In the genomic region with DNA sequence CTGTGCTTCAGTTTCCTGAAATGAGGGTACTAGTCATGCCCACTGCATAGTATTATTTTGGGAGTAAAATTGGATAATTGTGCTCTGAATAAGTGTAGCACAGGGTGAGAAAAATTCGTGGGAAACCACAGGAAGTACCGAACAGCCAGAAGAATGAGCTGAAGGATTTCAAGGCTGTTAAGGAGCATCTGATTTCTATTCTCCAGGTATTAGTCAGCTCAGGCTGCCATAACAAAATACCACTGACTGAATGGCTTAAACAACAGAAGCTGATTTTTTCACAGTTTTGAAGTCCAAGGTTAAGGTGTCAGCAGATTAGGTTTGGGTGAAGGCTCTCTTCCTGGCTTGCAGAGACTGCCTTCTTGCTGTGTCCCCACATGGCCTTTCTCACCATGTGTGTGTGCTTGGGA, we compare ENCODE assay signal across 22 cellular contexts. TPM values are rescaled to one million over a fixed set of nuclear protein-coding genes. Genes with fewer than 3 reads are reported as not detected.
DNase-seq lines count a peak whose midpoint lies in the region; ATAC-seq, FAIRE-seq and TF ChIP-seq lines count a peak whose summit lies in the region.
"Had no signal": no experiment of that assay in that cellular context is flagged by ENCODE, and none has a peak within 500 bp of the region (broad histone marks: within the 10 kb centered on the region; RNA-seq: fewer than 3 reads in every experiment).

No MANE protein-coding gene starts in this region.

- H3K4me1 ChIP-seq in K562 (replicated peaks in 1 of 2; ENCODE audit: control insufficient read depth in 2 of 2, insufficient read depth in 2 of 2, low read length in 2 of 2) (peaks cover 0 to 26% of the 10 kb centered on the region in 2 experiments; a peak in 4 of 5 replicates), keratinocyte (ENCODE audit: control insufficient read depth, extremely low read depth, insufficient read depth, low read length) (peaks cover 38% of the 10 kb centered on the region)

- no peak for TF ChIP-seq CTCF in AG10803 (conservative IDR thresholded peaks at IDR 0.05; ENCODE audit: low read length)
- no peak for TF ChIP-seq CTCF in K562 (IDR thresholded peaks at IDR 0.05 in 2 of 3, conservative IDR thresholded peaks at IDR 0.05 in 1 of 3; ENCODE audit: insufficient read depth in 2 of 3, low read depth in 1 of 3, low read length in 3 of 3)
- no peak for TF ChIP-seq CTCF in keratinocyte (optimal IDR thresholded peaks at IDR 0.05 in 1 of 3, IDR thresholded peaks at IDR 0.05 in 1 of 3, conservative IDR thresholded peaks at IDR 0.05 in 1 of 3; ENCODE audit: extremely low read depth in 1 of 3, insufficient read depth in 2 of 3, low read length in 3 of 3)

- no peak for TF ChIP-seq RAD21 in K562 (CRISPR knock-in tag; conservative IDR thresholded peaks at IDR 0.05 in 1 of 2, IDR thresholded peaks at IDR 0.05 in 1 of 2)

- no peaks in the 10 kb centered on the region for H3K9me1 ChIP-seq in K562 (ENCODE audit: control insufficient read depth, insufficient read depth, low read length)
- H3K9me1 ChIP-seq in keratinocyte (ENCODE audit: control insufficient read depth, extremely low read depth, insufficient read depth, low read length): no peaks in the 10 kb centered on the region

- no peaks in the 10 kb centered on the region for H3K36me3 ChIP-seq in K562 (ENCODE audit: control insufficient read depth, insufficient read depth, low read length)
- H3K36me3 ChIP-seq in keratinocyte (ENCODE audit: control insufficient read depth in 2 of 2, extremely low read depth in 1 of 2, insufficient read depth in 2 of 2, low read length in 2 of 2): no peaks in the 10 kb centered on the region
- H3K36me3 ChIP-seq: upper lobe of left lung had no signal

- H3K9ac ChIP-seq in K562 (ENCODE audit: insufficient read depth in 1 of 2, low read depth in 2 of 2, low read length in 2 of 2) (no peak overlapping the region), keratinocyte (ENCODE audit: control insufficient read depth, extremely low read depth, insufficient read depth, low read length) (no peak overlapping the region)

- H3K4me2 ChIP-seq in K562 (ENCODE audit: insufficient read depth, low read length): no peak overlapping the region
- no peak overlapping the region for H3K4me2 ChIP-seq in keratinocyte (ENCODE audit: control insufficient read depth, extremely low read depth, insufficient read depth, low read depth, low read length)

- H4K20me1 ChIP-seq in K562 (replicated peaks; ENCODE audit: control insufficient read depth, insufficient read depth, low read length) (no peaks in the 10 kb centered on the region), keratinocyte (ENCODE audit: control insufficient read depth, extremely low read depth, insufficient read depth, low read length) (no peaks in the 10 kb centered on the region)

- no peak for TF ChIP-seq POLR2A in K562 (conservative IDR thresholded peaks at IDR 0.05)

- FAIRE-seq in K562 (lab: Jason Lieb, UNC) (no peak), keratinocyte (lab: Jason Lieb, UNC) (peak; percentile 84)
- FAIRE-seq: GM12892 had no signal

- BruUV-seq in K562 (replicated peaks; lab: Mats Ljungman, UMichigan): no TSS peak

- CTCF ChIA-PET in K562 (lab: Yijun Ruan, JAX; ENCODE audit: low intra/inter-chr PET ratio): no interaction called here

- H3K79me2 ChIP-seq in K562 (ENCODE audit: control insufficient read depth, insufficient read depth, low read length) (peaks cover 22% of the 10 kb centered on the region), keratinocyte (ENCODE audit: control insufficient read depth, insufficient read depth, low read length) (peaks cover 56% of the 10 kb centered on the region)

- DNase-seq in AG10803 (ENCODE audit: low read depth): peak; percentile 97
- DNase-seq in HT1080 (ENCODE audit: low read depth): peak; percentile 87
- DNase-seq in K562 (ENCODE audit: extremely low read depth in 1 of 4, low spot score in 3 of 4): no peak
- DNase-seq in keratinocyte (ENCODE audit: low read depth, low spot score): no peak
- no peak for DNase-seq in GM19238 (ENCODE audit: insufficient read length, low spot score)
- DNase-seq in NCI-H2029 treated with DMSO at 0.1 percent for 48 hours (lab: John Stamatoyannopoulos, UW): no peak
- no peak for DNase-seq in NCI-H1105 treated with DMSO at 0.1 percent for 48 hours (lab: John Stamatoyannopoulos, UW)
- DNase-seq: activated CD8-positive, alpha-beta T cell treated with anti-CD3 and anti-CD28 coated beads for 36 hours; activated effector memory CD4-positive, alpha-beta T cell treated with Interleukin-2 at 50 U/mL for 16 hours; C1 segment of cervical spinal cord; DMS79 treated with DMSO at 0.1 percent for 48 hours; hypothalamus; NCI-H187 treated with DMSO at 0.1 percent for 48 hours; NCI-H69; nephron progenitor cell; right cardiac atrium; SHP77; stimulated activated CD4-positive, alpha-beta T cell treated with anti-CD3 and anti-CD28 coated beads, Interleukin-2, amount 100 ng/mL, for 48 hours; upper lobe of left lung had no signal

- no peaks in the 10 kb centered on the region for H3K27me3 ChIP-seq in K562 (ENCODE audit: control insufficient read depth in 2 of 2, insufficient read depth in 2 of 2, low read length in 2 of 2)
- H3K27me3 ChIP-seq in keratinocyte (ENCODE audit: control insufficient read depth, extremely low read depth, insufficient read depth, low read length): no peaks in the 10 kb centered on the region
- H3K27me3 ChIP-seq: upper lobe of left lung had no signal

- in situ Hi-C loops in K562 (cut with MboI): no loop called here

- intact Hi-C loops in K562 (cut with micrococcal nuclease): loop anchor here (5.0 kb wide), 2 partner anchors 69 to 204 kb away; no protein-coding TSS in a partner anchor

- whole genome bisulfite sequencing in K562 (ENCODE audit: insufficient coverage, low coverage, missing lambda C conversion rate): 15% methylated on average over 2 of the region's 2 CpGs

- H2AFZ ChIP-seq in K562 (ENCODE audit: low read depth, low read length) (no peak overlapping the region), keratinocyte (ENCODE audit: control insufficient read depth, low read length) (no peak overlapping the region)

- no peaks in the 10 kb centered on the region for H3K9me3 ChIP-seq in K562 (replicated peaks; ENCODE audit: control insufficient read depth, insufficient read depth, low read depth, low read length)
- no peaks in the 10 kb centered on the region for H3K9me3 ChIP-seq in keratinocyte (ENCODE audit: control insufficient read depth, low read depth, low read length)
- H3K9me3 ChIP-seq: upper lobe of left lung had no signal

- no peak overlapping the region for H3K4me3 ChIP-seq in AG10803 (ENCODE audit: low read length)
- H3K4me3 ChIP-seq in K562: no peak overlapping the region
- H3K4me3 ChIP-seq in keratinocyte (ENCODE audit: control insufficient read depth in 2 of 3, extremely low read depth in 1 of 3, insufficient read depth in 2 of 3, low read depth in 1 of 3, low read length in 3 of 3): no peak overlapping the region
- H3K4me3 ChIP-seq: upper lobe of left lung had no signal

- 0 out of 3 replicates have a peak, but pooled peaks have one; percentile 17 for ATAC-seq in K562
- no peak for ATAC-seq in GM21381 (IDR thresholded peaks at IDR 0.05; ENCODE audit: unreplicated experiment)
- ATAC-seq: activated CD8-positive, alpha-beta T cell treated with anti-CD3 and anti-CD28 coated beads for 36 hours; left lobe of liver had no signal

- POLR2A ChIA-PET in K562 (lab: Yijun Ruan, JAX): interaction anchor here (0.5 kb wide), 1 partner anchor 1269 kb away, joined by 3 read pairs; no protein-coding TSS in a partner anchor

- peak overlapping the region; percentile 3; the same call in 1 of the 3 replicates for H3K27ac ChIP-seq in K562 (ENCODE audit: extremely low read depth, low read depth, low read length)
- peak overlapping the region; percentile 4 for H3K27ac ChIP-seq in keratinocyte (ENCODE audit: control insufficient read depth, insufficient read depth, low read length)
- H3K27ac ChIP-seq: upper lobe of left lung had no signal

- dilution Hi-C loops in keratinocyte (cut with MboI; ENCODE audit: extremely low pct_ligation_motif_present, low sequenced_read_pairs): no loop called here

- no peak for TF ChIP-seq EP300 in K562 (IDR thresholded peaks at IDR 0.05; ENCODE audit: low read length)

TF ChIP-seq in K562, 482 proteins besides CTCF, POLR2A, EP300 and RAD21 (continues in another document):
- TF ChIP-seq ZNF584 (CRISPR knock-in tag; IDR thresholded peaks at IDR 0.05; ENCODE audit: low read depth) (peak; percentile 84; the same call in 1 of the 2 replicates), ZNF507 (tag; conservative IDR thresholded peaks at IDR 0.05) (no peak), ZNF408 (CRISPR knock-in tag; IDR thresholded peaks at IDR 0.05; ENCODE audit: low read depth) (no peak), ZSCAN29 (IDR thresholded peaks at IDR 0.05) (no peak)

RNA-seq across cellular contexts. Expression of a gene that starts 41.9 kb away (rescaled TPM):
- 16.1 and 25.2 TPM in 2 replicates for total RNA-seq in HT1080 (2014; rRNA removed; shearing (Covaris generic))
- polyA plus RNA-seq in HT1080 (2015; cell fraction: cytosol; rRNA removed): 16.5 and 21.6 TPM in 2 replicates
- polyA plus RNA-seq in HT1080 (2015; cell fraction: nucleus; rRNA removed): 30.5 and 30.8 TPM in 2 replicates
- 4.6 and 29.4 TPM in 2 replicates for total RNA-seq in K562 (2011; cell fraction: chromatin; rRNA removed; ENCODE audit: low replicate concordance)
- total RNA-seq in K562 (2011; cell fraction: nucleolus; rRNA removed): 2.0 and 3.8 TPM in 2 replicates
- 9.3 and 9.9 TPM in 2 replicates for total RNA-seq in K562 (2011; cell fraction: nucleoplasm; rRNA removed)
- total RNA-seq in K562 (2014; rRNA removed): 19.3 and 21.1 TPM in 2 replicates
- total RNA-seq in K562 (2014; rRNA removed; fragmentation: Illumina TruSeq; extraction: Trizol): 21.6 and 25.9 TPM in 2 replicates
- total RNA-seq in K562 (2015; rRNA removed; fragmentation: Illumina TruSeq; extraction: Trizol): 23.8 and 25.5 TPM in 2 replicates
- 36.8 and 39.4 TPM in 2 replicates for total RNA-seq in K562 (2021)
- polyA plus RNA-seq in K562 (2011; rRNA removed): 3.7 and 11.8 TPM in 2 replicates
- polyA plus RNA-seq in K562 (2011; cell fraction: cytosol; rRNA removed): 1.2 and 6.5 TPM in 2 replicates
- 5.6 and 25.8 TPM in 2 replicates for polyA plus RNA-seq in K562 (2011; cell fraction: nucleus; rRNA removed)
- 11.4 and 14.0 TPM in 2 replicates for polyA plus RNA-seq in K562 (2012)
- polyA plus RNA-seq in K562 (2014; fragmentation: Illumina TruSeq; extraction: Trizol): 18.9 and 19.6 TPM in 2 replicates
- 1 to 10 TPM; 3.9 to 5.6 TPM for polyA plus RNA-seq in K562 (2014; fragmentation: Nextera tagmentation; extraction: Ambion mirVana)
- polyA plus RNA-seq in K562 (2014; rRNA removed): 13.1 and 13.6 TPM in 2 replicates
- polyA minus RNA-seq in K562 (2011; rRNA and poly(A)+ RNA removed): 5.0 and 26.1 TPM in 2 replicates
- polyA minus RNA-seq in K562 (2011; cell fraction: cytosol; rRNA and poly(A)+ RNA removed): 2.3 and 15.6 TPM in 2 replicates
- 5.1 and 31.1 TPM in 2 replicates for polyA minus RNA-seq in K562 (2011; cell fraction: nucleus; rRNA and poly(A)+ RNA removed)
- polyA plus RNA-seq in keratinocyte: 10.6 to 15.4 TPM (median 15.1 TPM) in 3 replicates
- polyA plus RNA-seq in keratinocyte (2011; ENCODE audit: low read depth): 23.7 TPM
- polyA plus RNA-seq in keratinocyte (2011; cell fraction: cytosol; rRNA removed): 8.4 and 13.0 TPM in 2 replicates
- 23.6 and 28.4 TPM in 2 replicates for polyA plus RNA-seq in keratinocyte (2011; cell fraction: nucleus; rRNA removed)
- polyA plus RNA-seq in keratinocyte (2012; ENCODE audit: low replicate concordance): 8.4 and 13.5 TPM in 2 replicates
- polyA minus RNA-seq in keratinocyte: 10.2 to 21.5 TPM (median 16.2 TPM) in 3 replicates
- 16.5 TPM for polyA minus RNA-seq in keratinocyte (2011; cell fraction: cytosol; rRNA and poly(A)+ RNA removed)
- 16.9 and 52.3 TPM in 2 replicates for polyA minus RNA-seq in keratinocyte (2011; cell fraction: nucleus; rRNA and poly(A)+ RNA removed)

Comparison
In these comparisons a context has a peak if more than half of its experiments do, and no peak if none do; other contexts are left out.
1. DNase-seq: peak in AG10803 (single experiment) and HT1080 (single experiment); none in K562 (0 of 4), keratinocyte (single experiment), GM19238 (single experiment), NCI-H2029 treated with DMSO at 0.1 percent for 48 hours (single experiment) and NCI-H1105 treated with DMSO at 0.1 percent for 48 hours (single experiment).